Comparison of ENCODE assay signal across 14 cellular contexts in genomic region chr12:110104188-110104969, GRCh38. TPM values are rescaled to one million over a fixed set of nuclear protein-coding genes. Genes with fewer than 3 reads are reported as not detected.
DNase-seq lines count a peak whose midpoint lies in the region; ATAC-seq and TF ChIP-seq lines count a peak whose summit lies in the region.
"Had no signal": no experiment of that assay in that cellular context is flagged by ENCODE, and none has a peak within 500 bp of the region (broad histone marks: within the 10 kb centered on the region; RNA-seq: fewer than 3 reads in every experiment).

No MANE protein-coding gene starts in this region.

- DNase-seq in MV-4-11 (lab: John Stamatoyannopoulos, UW) (peak; percentile 87), mesenteric fat pad (ENCODE audit: low spot score) (peak; percentile 59), stromal cell of bone marrow (ENCODE audit: low read depth) (peak; percentile 40), NK-92 (lab: John Stamatoyannopoulos, UW; ENCODE audit: unreplicated experiment) (no peak)
- DNase-seq in central memory CD8-positive, alpha-beta T cell (ENCODE audit: low spot score in 2 of 2) = no peak
- no peak for DNase-seq in effector CD4-positive, alpha-beta T cell
- no peak for DNase-seq in activated CD8-positive, alpha-beta T cell treated with anti-CD3 and anti-CD28 coated beads for 36 hours
- DNase-seq: activated CD4-positive, alpha-beta memory T cell treated with anti-CD3 and anti-CD28 coated beads, Interleukin-2, amount 10 ng/mL, durations not matched to agents 7 days and 5 days; activated naive CD4-positive, alpha-beta T cell treated with anti-CD3 and anti-CD28 coated beads, Interleukin-2, amount 10 ng/mL, durations not matched to agents 7 days and 5 days; Karpas-422; NCI-H2081; stimulated activated CD4-positive, alpha-beta T cell treated with anti-CD3 and anti-CD28 coated beads, Interleukin-2, amount 100 ng/mL, for 48 hours had no signal

- peak overlapping the region; percentile 44 for H3K27ac Mint-ChIP-seq in central memory CD8-positive, alpha-beta T cell (ENCODE audit: low read depth)
- no peak overlapping the region for H3K27ac Mint-ChIP-seq in activated CD8-positive, alpha-beta T cell treated with anti-CD3 and anti-CD28 coated beads for 36 hours
- H3K27ac Mint-ChIP-seq: activated CD4-positive, alpha-beta memory T cell treated with anti-CD3 and anti-CD28 coated beads, Interleukin-2, amount 10 ng/mL, durations not matched to agents 7 days and 5 days; activated naive CD4-positive, alpha-beta T cell treated with anti-CD3 and anti-CD28 coated beads, Interleukin-2, amount 10 ng/mL, durations not matched to agents 7 days and 5 days; stimulated activated naive CD8-positive, alpha-beta T cell treated with anti-CD3 and anti-CD28 coated beads, Interleukin-15, Interleukin-2, amounts not matched to agents 100 ng/mL and 50 ng/mL, for 24 hours had no signal

- H3K4me1 Mint-ChIP-seq in central memory CD8-positive, alpha-beta T cell = peaks cover 10% of the 10 kb centered on the region
- peaks cover 8% of the 10 kb centered on the region for H3K4me1 Mint-ChIP-seq in activated CD8-positive, alpha-beta T cell treated with anti-CD3 and anti-CD28 coated beads for 36 hours (ENCODE audit: low read depth)

- H3K9me3 Mint-ChIP-seq in central memory CD8-positive, alpha-beta T cell = no peaks in the 10 kb centered on the region
- no peaks in the 10 kb centered on the region for H3K9me3 Mint-ChIP-seq in activated CD8-positive, alpha-beta T cell treated with anti-CD3 and anti-CD28 coated beads for 36 hours
- H3K9me3 Mint-ChIP-seq: activated CD4-positive, alpha-beta memory T cell treated with anti-CD3 and anti-CD28 coated beads, Interleukin-2, amount 10 ng/mL, durations not matched to agents 7 days and 5 days; activated naive CD4-positive, alpha-beta T cell treated with anti-CD3 and anti-CD28 coated beads, Interleukin-2, amount 10 ng/mL, durations not matched to agents 7 days and 5 days; neural crest cell; stimulated activated naive CD8-positive, alpha-beta T cell treated with anti-CD3 and anti-CD28 coated beads, Interleukin-15, Interleukin-2, amounts not matched to agents 100 ng/mL and 50 ng/mL, for 24 hours had no signal

- CTCF ChIA-PET in activated CD8-positive, alpha-beta T cell treated with anti-CD3 and anti-CD28 coated beads for 36 hours (lab: Charles Lee) = interaction anchor here (0.6 to 5.9 kb wide), 2 partner anchors 73 to 327 kb away, joined by 3 to 52 read pairs; no protein-coding TSS in a partner anchor

- POLR2A ChIA-PET in activated CD8-positive, alpha-beta T cell treated with anti-CD3 and anti-CD28 coated beads for 36 hours (lab: Charles Lee) = no interaction called here

- H3K4me3 Mint-ChIP-seq in central memory CD8-positive, alpha-beta T cell = no peak overlapping the region
- H3K4me3 Mint-ChIP-seq in activated CD8-positive, alpha-beta T cell treated with anti-CD3 and anti-CD28 coated beads for 36 hours = no peak overlapping the region
- H3K4me3 Mint-ChIP-seq: activated CD4-positive, alpha-beta memory T cell treated with anti-CD3 and anti-CD28 coated beads, Interleukin-2, amount 10 ng/mL, durations not matched to agents 7 days and 5 days; activated naive CD4-positive, alpha-beta T cell treated with anti-CD3 and anti-CD28 coated beads, Interleukin-2, amount 10 ng/mL, durations not matched to agents 7 days and 5 days; neural crest cell; stimulated activated naive CD8-positive, alpha-beta T cell treated with anti-CD3 and anti-CD28 coated beads, Interleukin-15, Interleukin-2, amounts not matched to agents 100 ng/mL and 50 ng/mL, for 24 hours had no signal

- intact Hi-C loops in activated CD8-positive, alpha-beta T cell treated with anti-CD3 and anti-CD28 coated beads for 36 hours (cut with micrococcal nuclease) = no loop called here

- no peaks in the 10 kb centered on the region for H3K36me3 Mint-ChIP-seq in central memory CD8-positive, alpha-beta T cell (ENCODE audit: insufficient read depth)
- H3K36me3 Mint-ChIP-seq in activated CD8-positive, alpha-beta T cell treated with anti-CD3 and anti-CD28 coated beads for 36 hours (ENCODE audit: low read depth) = no peaks in the 10 kb centered on the region
- H3K36me3 Mint-ChIP-seq: activated naive CD4-positive, alpha-beta T cell treated with anti-CD3 and anti-CD28 coated beads, Interleukin-2, amount 10 ng/mL, durations not matched to agents 7 days and 5 days had no signal

- peaks cover 11% of the 10 kb centered on the region for H3K27me3 Mint-ChIP-seq in central memory CD8-positive, alpha-beta T cell
- peaks cover 2% of the 10 kb centered on the region for H3K27me3 Mint-ChIP-seq in activated CD8-positive, alpha-beta T cell treated with anti-CD3 and anti-CD28 coated beads for 36 hours

- no peak for TF ChIP-seq CTCF in activated CD8-positive, alpha-beta T cell treated with anti-CD3 and anti-CD28 coated beads for 36 hours (IDR thresholded peaks at IDR 0.05)

- ATAC-seq in central memory CD8-positive, alpha-beta T cell (replicated peaks; ENCODE audit: extremely low read depth, poor library complexity, severe bottlenecking) = no peak
- no peak for ATAC-seq in activated CD8-positive, alpha-beta T cell treated with anti-CD3 and anti-CD28 coated beads for 36 hours

RNA-seq across cellular contexts. Expression of gene IFT81, which starts 19.8 kb away (rescaled TPM):
- total RNA-seq in mesenteric fat pad = 5.4 TPM
- 1 to 10 TPM; 1.8 to 2.8 TPM for total RNA-seq in activated CD8-positive, alpha-beta T cell treated with anti-CD3 and anti-CD28 coated beads for 36 hours

RNA-seq across cellular contexts. Expression of gene C12orf76, which starts 56.1 kb away (rescaled TPM):
- 6.4 TPM for total RNA-seq in mesenteric fat pad
- total RNA-seq in activated CD8-positive, alpha-beta T cell treated with anti-CD3 and anti-CD28 coated beads for 36 hours = 10 to 100 TPM in 1 of 2 experiments, 1 to 10 TPM in 1; 9.7 to 11.0 TPM

Comparison
In these comparisons a context has a peak if more than half of its experiments do, and no peak if none do; other contexts are left out.
1. DNase-seq: peak in MV-4-11 (single experiment), mesenteric fat pad (single experiment) and stromal cell of bone marrow (single experiment); none in central memory CD8-positive, alpha-beta T cell (0 of 2), NK-92 (single experiment), effector CD4-positive, alpha-beta T cell (single experiment) and activated CD8-positive, alpha-beta T cell treated with anti-CD3 and anti-CD28 coated beads for 36 hours (single experiment).